ENCODE assay signal across 24 cellular contexts in the genomic region with DNA sequence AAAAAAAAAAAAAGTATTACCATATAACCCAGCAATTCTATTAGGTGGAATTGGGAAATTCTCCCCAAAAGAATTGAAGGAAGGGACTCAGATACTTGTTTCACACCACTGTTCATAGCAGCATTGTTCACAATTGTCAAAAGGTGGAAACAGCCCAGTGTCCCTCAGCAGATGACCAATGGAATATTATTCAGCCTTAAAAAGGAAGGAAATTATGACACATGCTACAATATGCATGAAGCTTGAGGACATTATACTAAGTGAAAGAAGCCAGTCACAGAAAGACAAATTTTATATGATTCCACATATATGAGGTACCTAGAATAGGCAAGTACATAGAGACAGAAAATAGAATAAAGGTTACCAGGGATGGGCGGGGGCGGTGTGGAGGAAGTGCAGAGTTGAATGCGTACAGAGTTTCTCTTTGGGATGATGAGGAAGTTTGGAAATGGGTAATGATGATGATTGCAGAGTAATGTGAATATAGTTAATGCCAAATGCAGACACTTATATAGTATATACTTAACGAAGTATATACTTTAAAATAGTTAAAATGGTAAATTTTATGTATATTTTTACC. TPM values are rescaled to one million over a fixed set of nuclear protein-coding genes. Genes with fewer than 3 reads are reported as not detected.
DNase-seq lines count a peak whose midpoint lies in the region; ATAC-seq and TF ChIP-seq lines count a peak whose summit lies in the region.
"Had no signal": no experiment of that assay in that cellular context is flagged by ENCODE, and none has a peak within 500 bp of the region (broad histone marks: within the 10 kb centered on the region; RNA-seq: fewer than 3 reads in every experiment).

No MANE protein-coding gene starts in this region.

- no peak overlapping the region for H3K4me3 Mint-ChIP-seq in T-helper 2 cell treated with Interferon-gamma antibody and Interleukin-4, amounts not matched to agents 5 μg/mL and 100 μg/mL, for 36 hours
- H3K4me3 Mint-ChIP-seq in CD14-positive monocyte (no peak overlapping the region), memory B cell (no peak overlapping the region), H9 (no peak overlapping the region)
- H3K4me3 Mint-ChIP-seq in activated CD8-positive, alpha-beta T cell treated with anti-CD3 and anti-CD28 coated beads for 36 hours: no peak overlapping the region
- H3K4me3 Mint-ChIP-seq: WTC11 had no signal

- no peak overlapping the region for H3T11ph ChIP-seq in H9 (ENCODE audit: low read length)

- H3K23me2 ChIP-seq in H9 (ENCODE audit: insufficient read length, low read depth, low read length, poor library complexity, severe bottlenecking): no peaks in the 10 kb centered on the region

- no peaks in the 10 kb centered on the region for H3K27me3 ChIP-seq in H9 (ENCODE audit: insufficient read depth, low read length)
- H3K27me3 ChIP-seq: left lung had no signal

- H3K4me1 Mint-ChIP-seq in T-helper 2 cell treated with Interferon-gamma antibody and Interleukin-4, amounts not matched to agents 5 μg/mL and 100 μg/mL, for 36 hours (ENCODE audit: low read depth): peaks cover 69% of the 10 kb centered on the region
- H3K4me1 Mint-ChIP-seq in CD14-positive monocyte: peaks cover 68% of the 10 kb centered on the region
- H3K4me1 Mint-ChIP-seq in activated CD8-positive, alpha-beta T cell treated with anti-CD3 and anti-CD28 coated beads for 36 hours (ENCODE audit: low read depth): peaks cover 75% of the 10 kb centered on the region
- H3K4me1 Mint-ChIP-seq in memory B cell: peaks cover 53% of the 10 kb centered on the region
- peaks cover 17 to 19% of the 10 kb centered on the region in 2 experiments for H3K4me1 Mint-ChIP-seq in H9

- H3K4me1 ChIP-seq in H9 (ENCODE audit: insufficient read depth, low read length): no peaks in the 10 kb centered on the region

- no peak overlapping the region for H2BK120ac ChIP-seq in H9 (ENCODE audit: low read depth, low read length, poor library complexity, severe bottlenecking)

- no peak overlapping the region for H2BK12ac ChIP-seq in H9 (ENCODE audit: insufficient read length, low read depth, low read length)

- H2AK5ac ChIP-seq in H9 (ENCODE audit: insufficient read length, low read length): no peak overlapping the region

- H3K27ac Mint-ChIP-seq in T-helper 2 cell treated with Interferon-gamma antibody and Interleukin-4, amounts not matched to agents 5 μg/mL and 100 μg/mL, for 36 hours: peak overlapping the region; percentile 55
- H3K27ac Mint-ChIP-seq in CD14-positive monocyte (peak overlapping the region; percentile 1 to 85 (median 79)), memory B cell (peak overlapping the region; percentile 91), H9 (no peak overlapping the region)
- peak overlapping the region; percentile 76 for H3K27ac Mint-ChIP-seq in activated CD8-positive, alpha-beta T cell treated with anti-CD3 and anti-CD28 coated beads for 36 hours

- no peaks in the 10 kb centered on the region for H3K9me3 Mint-ChIP-seq in T-helper 2 cell treated with Interferon-gamma antibody and Interleukin-4, amounts not matched to agents 5 μg/mL and 100 μg/mL, for 36 hours
- H3K9me3 Mint-ChIP-seq in CD14-positive monocyte (peaks cover 0 to 7% (median 0%) of the 10 kb centered on the region in 7 donors), memory B cell (no peaks in the 10 kb centered on the region), H9 (peaks cover 0 to 62% of the 10 kb centered on the region in 2 experiments; a peak in 4 of 5 replicates)
- H3K9me3 Mint-ChIP-seq in activated CD8-positive, alpha-beta T cell treated with anti-CD3 and anti-CD28 coated beads for 36 hours: no peaks in the 10 kb centered on the region

- H4K5ac ChIP-seq in H9 (ENCODE audit: insufficient read length, low read depth, low read length): no peak overlapping the region

- H3K79me2 ChIP-seq in H9 (ENCODE audit: insufficient read depth, low read length): no peaks in the 10 kb centered on the region

- no peak overlapping the region for H3K56ac ChIP-seq in H9 (ENCODE audit: insufficient read length, low read depth, low read length)

- H3K4me2 ChIP-seq in H9 (ENCODE audit: insufficient read depth, insufficient read length, low read length): no peak overlapping the region

- H3K36me3 Mint-ChIP-seq in T-helper 2 cell treated with Interferon-gamma antibody and Interleukin-4, amounts not matched to agents 5 μg/mL and 100 μg/mL, for 36 hours (ENCODE audit: low read depth): peaks cover 23% of the 10 kb centered on the region
- peaks cover 3 to 5% of the 10 kb centered on the region in 2 donors for H3K36me3 Mint-ChIP-seq in CD14-positive monocyte
- H3K36me3 Mint-ChIP-seq in activated CD8-positive, alpha-beta T cell treated with anti-CD3 and anti-CD28 coated beads for 36 hours (ENCODE audit: low read depth): peaks cover 14% of the 10 kb centered on the region
- H3K36me3 Mint-ChIP-seq in memory B cell: peaks cover 7% of the 10 kb centered on the region
- peaks cover 0 to 10% (median 0%) of the 10 kb centered on the region in 3 experiments; a peak in 2 of 7 replicates for H3K36me3 Mint-ChIP-seq in H9 (ENCODE audit: insufficient read depth in 1 of 3, low read depth in 3 of 3)
- H3K36me3 Mint-ChIP-seq: WTC11 had no signal

- intact Hi-C loops in CD14-positive monocyte (cut with micrococcal nuclease): no loop called here
- intact Hi-C loops in activated CD8-positive, alpha-beta T cell treated with anti-CD3 and anti-CD28 coated beads for 36 hours (cut with micrococcal nuclease): no loop called here

- DNase-seq in T-helper 2 cell treated with Interferon-gamma antibody and Interleukin-4, amounts not matched to agents 5 μg/mL and 100 μg/mL, for 36 hours (ENCODE audit: low spot score): no peak
- DNase-seq in T-helper 2 cell: no peak
- no peak for DNase-seq in CD14-positive monocyte (ENCODE audit: low spot score)
- DNase-seq in activated CD8-positive, alpha-beta T cell treated with anti-CD3 and anti-CD28 coated beads for 36 hours: no peak
- no peak for DNase-seq in memory B cell (ENCODE audit: low spot score in 2 of 2)
- DNase-seq in T1000 (lab: John Stamatoyannopoulos, UW): no peak
- DNase-seq in H9: no peak
- DNase-seq: 8988T; activated naive CD4-positive, alpha-beta T cell; AML-193; HCEC 1CT; Kasumi-1; left lung; mucosa of descending colon; NCI-H1048; NCI-H2029; NCI-H226; NCI-H82; nucleus accumbens; OCI-M1; stimulated activated CD4-positive, alpha-beta T cell treated with anti-CD3 and anti-CD28 coated beads, Interleukin-4, amount 100 ng/mL, for 24 hours; substantia nigra had no signal

- H3K27me3 Mint-ChIP-seq in T-helper 2 cell treated with Interferon-gamma antibody and Interleukin-4, amounts not matched to agents 5 μg/mL and 100 μg/mL, for 36 hours (ENCODE audit: low read depth): no peaks in the 10 kb centered on the region
- peaks cover 0 to 1% (median 0%) of the 10 kb centered on the region in 3 donors for H3K27me3 Mint-ChIP-seq in CD14-positive monocyte (ENCODE audit: low read depth in 3 of 3)
- H3K27me3 Mint-ChIP-seq in activated CD8-positive, alpha-beta T cell treated with anti-CD3 and anti-CD28 coated beads for 36 hours: no peaks in the 10 kb centered on the region
- no peaks in the 10 kb centered on the region for H3K27me3 Mint-ChIP-seq in memory B cell
- H3K27me3 Mint-ChIP-seq in H9 (ENCODE audit: low read depth): no peaks in the 10 kb centered on the region

- H2AFZ ChIP-seq in H9 (ENCODE audit: low read length): no peak overlapping the region

- no peaks in the 10 kb centered on the region for H3K79me1 ChIP-seq in H9 (ENCODE audit: insufficient read depth, low read depth, low read length, poor library complexity, severe bottlenecking)

- no peak overlapping the region for H3K27ac ChIP-seq in H9 (ENCODE audit: insufficient read length, low read depth, low read length)

- H3K18ac ChIP-seq in H9 (ENCODE audit: insufficient read length, low read depth, low read length): no peak overlapping the region

- no peak for TF ChIP-seq CTCF in CD14-positive monocyte (IDR thresholded peaks at IDR 0.05)
- no peak for TF ChIP-seq CTCF in activated CD8-positive, alpha-beta T cell treated with anti-CD3 and anti-CD28 coated beads for 36 hours (IDR thresholded peaks at IDR 0.05)
- no peak for TF ChIP-seq CTCF in H9 (conservative IDR thresholded peaks at IDR 0.05)

- no peak overlapping the region for H3K9ac ChIP-seq in H9 (ENCODE audit: extremely low read depth, insufficient read length, low read length)

- no peak overlapping the region for H2BK15ac ChIP-seq in H9 (ENCODE audit: low read depth, low read length)

- no peak overlapping the region for H3K23ac ChIP-seq in H9 (ENCODE audit: insufficient read length, low read depth, low read length)

- H3K14ac ChIP-seq in H9 (ENCODE audit: insufficient read depth, low read length): no peak overlapping the region

- no peak overlapping the region for H2BK5ac ChIP-seq in H9 (ENCODE audit: insufficient read length, low read length)

- no peaks in the 10 kb centered on the region for H4K20me1 ChIP-seq in H9 (ENCODE audit: control insufficient read depth, insufficient read depth, insufficient read length)

- H4K91ac ChIP-seq in H9 (ENCODE audit: insufficient read length, low read depth, low read length): no peak overlapping the region

- POLR2A ChIA-PET in activated CD8-positive, alpha-beta T cell treated with anti-CD3 and anti-CD28 coated beads for 36 hours (lab: Charles Lee): no interaction called here

- H3K9me3 ChIP-seq in H9 (ENCODE audit: control insufficient read depth, low read depth, low read length): peaks cover 45% of the 10 kb centered on the region
- H3K9me3 ChIP-seq: left lung, mucosa of descending colon had no signal

- CTCF ChIA-PET in activated CD8-positive, alpha-beta T cell treated with anti-CD3 and anti-CD28 coated beads for 36 hours (lab: Charles Lee): no interaction called here

- H4K8ac ChIP-seq in H9 (replicated peaks; ENCODE audit: insufficient read length, low read depth, low read length): no peak overlapping the region

- no peak for ATAC-seq in activated CD8-positive, alpha-beta T cell treated with anti-CD3 and anti-CD28 coated beads for 36 hours
- ATAC-seq in memory B cell (ENCODE audit: low read depth): no peak
- no peak for ATAC-seq in HG02763 (IDR thresholded peaks at IDR 0.05; ENCODE audit: unreplicated experiment)
- ATAC-seq: left lung, mucosa of descending colon, WTC11 had no signal

- H3K4ac ChIP-seq in H9 (ENCODE audit: low read depth, low read length): no peak overlapping the region

- H2BK20ac ChIP-seq in H9 (ENCODE audit: low read depth, low read length, poor library complexity, severe bottlenecking): no peak overlapping the region

- 100% methylated on average over 1 of the region's 4 CpGs for WGBS in H9 (ENCODE audit: extremely low coverage, insufficient read length, low lambda C conversion rate)

RNA-seq across cellular contexts. Expression of gene DOCK11, which starts 29.6 kb away (rescaled TPM):
- 10 to 100 TPM; 20.8 to 39.7 TPM for polyA plus RNA-seq in CD14-positive monocyte
- 10 to 100 TPM; 45.1 to 49.5 TPM for total RNA-seq in activated CD8-positive, alpha-beta T cell treated with anti-CD3 and anti-CD28 coated beads for 36 hours
- total RNA-seq in H9 (2021): 6.2 and 6.5 TPM in 2 replicates

Comparison
In these comparisons a context has a peak if more than half of its experiments do, and no peak if none do; other contexts are left out.
1. H3K27ac Mint-ChIP-seq: peak in T-helper 2 cell treated with Interferon-gamma antibody and Interleukin-4, amounts not matched to agents 5 μg/mL and 100 μg/mL, for 36 hours (single experiment), CD14-positive monocyte (7 of 7), activated CD8-positive, alpha-beta T cell treated with anti-CD3 and anti-CD28 coated beads for 36 hours (single experiment) and memory B cell (single experiment); none in H9 (0 of 3).